ENCODE assay signal across 25 cellular contexts in genomic region chr7:25989140-25989705, GRCh38.
A peak's percentile ranks its signal among the peaks of the same experiment; 100 is the strongest.
DNase-seq lines count a peak whose midpoint lies in the region; TF ChIP-seq lines count a peak whose summit lies in the region.
"Had no signal": no experiment of that assay in that cellular context is flagged by ENCODE, and none has a peak within 500 bp of the region (broad histone marks: within the 10 kb centered on the region; RNA-seq: fewer than 3 reads in every experiment).

No MANE protein-coding gene starts in this region.

- no peaks in the 10 kb centered on the region for H3K36me3 Mint-ChIP-seq in neural progenitor cell
- H3K36me3 Mint-ChIP-seq: natural killer cell had no signal

- H3F3A ChIP-seq in neural progenitor cell (ENCODE audit: low read depth) = no peaks in the 10 kb centered on the region

- no peak overlapping the region for H3K9ac ChIP-seq in neural progenitor cell

- no peak for TF ChIP-seq CTCF in VCaP (conservative IDR thresholded peaks at IDR 0.05)
- no peak for TF ChIP-seq CTCF in neural progenitor cell (IDR thresholded peaks at IDR 0.05)

- no peaks in the 10 kb centered on the region for H4K20me1 ChIP-seq in neural progenitor cell (ENCODE audit: low read depth)

- peaks cover 2% of the 10 kb centered on the region for H3K27me3 Mint-ChIP-seq in neural progenitor cell (ENCODE audit: insufficient read depth, low read depth)

- no peaks in the 10 kb centered on the region for H3K4me1 ChIP-seq in neural progenitor cell
- H3K4me1 ChIP-seq: heart left ventricle, left lung, sigmoid colon, upper lobe of left lung had no signal

- H3K4me3 Mint-ChIP-seq in neural progenitor cell = no peak overlapping the region
- H3K4me3 Mint-ChIP-seq: natural killer cell had no signal

- peaks cover 2% of the 10 kb centered on the region for H3K9me3 Mint-ChIP-seq in neural progenitor cell
- H3K9me3 Mint-ChIP-seq: natural killer cell had no signal

- H3K27ac Mint-ChIP-seq in neural progenitor cell = no peak overlapping the region
- H3K27ac Mint-ChIP-seq: natural killer cell had no signal

- DNase-seq in DMS53 (lab: John Stamatoyannopoulos, UW) (peak; percentile 98), NCI-H146 (lab: John Stamatoyannopoulos, UW) (peak; percentile 78), neural progenitor cell (ENCODE audit: low spot score) (no peak), hypothalamus (lab: John Stamatoyannopoulos, UW) (no peak), glomerular visceral epithelial cell (ENCODE audit: extremely low spot score) (no peak), SK-N-DZ (ENCODE audit: low spot score) (no peak)
- no peak for DNase-seq in activated CD4-positive, alpha-beta T cell treated with anti-CD3 and anti-CD28 coated beads, Interleukin-2, amount 50 U/mL, for 4 hours
- DNase-seq: activated CD4-positive, alpha-beta T cell treated with anti-CD3 and anti-CD28 coated beads for 4 hours; activated naive CD4-positive, alpha-beta T cell treated with Interleukin-2 at 50 U/mL for 16 hours; activated T-cell treated with anti-CD3 and anti-CD28 coated beads, Interleukin-2, amount 50 U/mL, for 48 hours; DMS79; effector CD4-positive, alpha-beta T cell; GF-D8; heart left ventricle; KBM-7; left lung; natural killer cell; NCI-H187 treated with DMSO at 0.1 percent for 48 hours; NCI-H524 treated with DMSO at 0.1 percent for 48 hours; ovary; sigmoid colon; stimulated activated CD4-positive, alpha-beta T cell treated with anti-CD3 and anti-CD28 coated beads, Interleukin-15, amount 100 ng/mL, for 24 hours; upper lobe of left lung had no signal

- H3K4me2 ChIP-seq in neural progenitor cell = no peak overlapping the region

- H3K79me2 ChIP-seq in neural progenitor cell (ENCODE audit: low read depth) = no peaks in the 10 kb centered on the region

- H3K27me3 ChIP-seq in neural progenitor cell = no peaks in the 10 kb centered on the region
- H3K27me3 ChIP-seq: ovary, sigmoid colon, upper lobe of left lung had no signal

- peaks cover 10% of the 10 kb centered on the region for H3K4me1 Mint-ChIP-seq in neural progenitor cell

- H3K36me3 ChIP-seq in neural progenitor cell = no peaks in the 10 kb centered on the region
- H3K36me3 ChIP-seq: heart left ventricle, left lung, ovary, sigmoid colon, upper lobe of left lung had no signal

- H3K27ac ChIP-seq in VCaP (peak overlapping the region; percentile 84), neural progenitor cell (no peak overlapping the region)
- H3K27ac ChIP-seq: heart left ventricle, left lung, ovary, RWPE1, sigmoid colon, upper lobe of left lung had no signal

- peak overlapping the region; percentile 7 for H2AFZ ChIP-seq in neural progenitor cell (replicated peaks)

- peaks cover 2% of the 10 kb centered on the region for H3K9me3 ChIP-seq in neural progenitor cell (ENCODE audit: low read depth)
- H3K9me3 ChIP-seq: heart left ventricle, left lung, ovary, sigmoid colon, upper lobe of left lung had no signal

- H3K4me3 ChIP-seq in neural progenitor cell = no peak overlapping the region
- H3K4me3 ChIP-seq: heart left ventricle, left lung, ovary, sigmoid colon, upper lobe of left lung had no signal

Comparison
In these comparisons a context has a peak if more than half of its experiments do, and no peak if none do; other contexts are left out.
1. DNase-seq: peak in DMS53 (single experiment) and NCI-H146 (single experiment); none in neural progenitor cell (single experiment), hypothalamus (0 of 51), glomerular visceral epithelial cell (single experiment), activated CD4-positive, alpha-beta T cell treated with anti-CD3 and anti-CD28 coated beads, Interleukin-2, amount 50 U/mL, for 4 hours (0 of 2) and SK-N-DZ (single experiment).